ENCODE assay signal across 1 cellular context in the genomic region with DNA sequence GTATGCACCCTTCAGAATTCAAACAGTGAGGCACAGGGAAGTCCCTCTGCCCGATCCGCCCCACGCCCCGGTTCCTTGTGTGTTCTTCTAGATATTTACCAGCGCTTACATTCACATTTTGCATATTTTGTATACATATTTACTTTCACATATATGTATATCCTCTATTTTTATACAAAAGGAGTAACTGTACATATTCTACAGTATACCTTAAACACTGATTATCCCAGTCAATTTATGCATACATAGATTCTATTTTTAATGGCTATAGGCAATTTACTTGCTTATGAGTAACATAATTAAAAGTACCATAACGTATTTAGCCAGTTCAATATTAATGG.
TF ChIP-seq lines count a peak whose summit lies in the region.

No MANE protein-coding gene starts in this region.

TF ChIP-seq in HCT116, 20 proteins besides CTCF, POLR2A, EP300 and RAD21 (continued from another document):
- no peak for TF ChIP-seq ZNF274 (IDR thresholded peaks at IDR 0.05; ENCODE audit: low read depth, low read length)
- TF ChIP-seq TCF7L2 (IDR thresholded peaks at IDR 0.05; ENCODE audit: borderline replicate concordance, extremely low read depth, insufficient read depth, insufficient read length): no peak
- TF ChIP-seq ZFX (IDR thresholded peaks at IDR 0.05): no peak
- no peak for TF ChIP-seq SRF (IDR thresholded peaks at IDR 0.05; ENCODE audit: low read depth)
- TF ChIP-seq ELF1 (IDR thresholded peaks at IDR 0.05; ENCODE audit: borderline replicate concordance, low read depth): no peak
- no peak for TF ChIP-seq YY1 (IDR thresholded peaks at IDR 0.05; ENCODE audit: extremely low read depth, insufficient replicate concordance, low read depth, low read length)
- TF ChIP-seq CBX3 (IDR thresholded peaks at IDR 0.05; ENCODE audit: low read depth): no peak
- TF ChIP-seq, protein P1, sequence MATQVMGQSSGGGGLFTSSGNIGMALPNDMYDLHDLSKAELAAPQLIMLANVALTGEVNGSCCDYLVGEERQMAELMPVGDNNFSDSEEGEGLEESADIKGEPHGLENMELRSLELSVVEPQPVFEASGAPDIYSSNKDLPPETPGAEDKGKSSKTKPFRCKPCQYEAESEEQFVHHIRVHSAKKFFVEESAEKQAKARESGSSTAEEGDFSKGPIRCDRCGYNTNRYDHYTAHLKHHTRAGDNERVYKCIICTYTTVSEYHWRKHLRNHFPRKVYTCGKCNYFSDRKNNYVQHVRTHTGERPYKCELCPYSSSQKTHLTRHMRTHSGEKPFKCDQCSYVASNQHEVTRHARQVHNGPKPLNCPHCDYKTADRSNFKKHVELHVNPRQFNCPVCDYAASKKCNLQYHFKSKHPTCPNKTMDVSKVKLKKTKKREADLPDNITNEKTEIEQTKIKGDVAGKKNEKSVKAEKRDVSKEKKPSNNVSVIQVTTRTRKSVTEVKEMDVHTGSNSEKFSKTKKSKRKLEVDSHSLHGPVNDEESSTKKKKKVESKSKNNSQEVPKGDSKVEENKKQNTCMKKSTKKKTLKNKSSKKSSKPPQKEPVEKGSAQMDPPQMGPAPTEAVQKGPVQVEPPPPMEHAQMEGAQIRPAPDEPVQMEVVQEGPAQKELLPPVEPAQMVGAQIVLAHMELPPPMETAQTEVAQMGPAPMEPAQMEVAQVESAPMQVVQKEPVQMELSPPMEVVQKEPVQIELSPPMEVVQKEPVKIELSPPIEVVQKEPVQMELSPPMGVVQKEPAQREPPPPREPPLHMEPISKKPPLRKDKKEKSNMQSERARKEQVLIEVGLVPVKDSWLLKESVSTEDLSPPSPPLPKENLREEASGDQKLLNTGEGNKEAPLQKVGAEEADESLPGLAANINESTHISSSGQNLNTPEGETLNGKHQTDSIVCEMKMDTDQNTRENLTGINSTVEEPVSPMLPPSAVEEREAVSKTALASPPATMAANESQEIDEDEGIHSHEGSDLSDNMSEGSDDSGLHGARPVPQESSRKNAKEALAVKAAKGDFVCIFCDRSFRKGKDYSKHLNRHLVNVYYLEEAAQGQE (IDR thresholded peaks at IDR 0.05; ENCODE audit: low read depth): no peak
- no peak for TF ChIP-seq JUND (IDR thresholded peaks at IDR 0.05)
- no peak for TF ChIP-seq EGR1 (IDR thresholded peaks at IDR 0.05; ENCODE audit: low read depth)
- TF ChIP-seq EZH2 (IDR thresholded peaks at IDR 0.05): no peak
